Comparison of ENCODE assay signal across 18 cellular contexts in the genomic region with DNA sequence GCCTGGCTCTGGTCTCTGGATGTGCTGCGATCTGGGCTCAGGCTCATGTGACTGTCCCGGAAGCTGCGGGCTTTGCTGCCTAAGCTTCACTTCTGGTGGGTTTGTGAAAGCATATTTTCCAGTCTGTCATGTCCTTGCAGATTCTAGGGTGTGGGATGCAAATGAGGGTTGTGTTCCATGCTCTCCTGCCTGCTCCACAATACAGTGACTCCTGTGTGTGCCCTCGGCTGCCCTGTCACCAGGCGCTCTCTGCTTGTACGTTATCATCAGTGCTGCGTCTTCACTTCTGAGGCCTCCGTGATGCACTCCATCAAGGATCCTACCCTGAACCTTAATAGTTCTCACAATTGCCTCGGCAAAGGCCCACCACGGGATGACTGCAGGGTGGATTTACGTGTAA.
DNase-seq lines count a peak whose midpoint lies in the region; ATAC-seq and TF ChIP-seq lines count a peak whose summit lies in the region.
"Had no signal": no experiment of that assay in that cellular context is flagged by ENCODE, and none has a peak within 500 bp of the region (broad histone marks: within the 10 kb centered on the region; RNA-seq: fewer than 3 reads in every experiment).

No MANE protein-coding gene starts in this region.

- H3K27me3 ChIP-seq in esophagus muscularis mucosa: peaks cover 0 to 15% (median 0%) of the 10 kb centered on the region in 4 donors
- H3K27me3 ChIP-seq in neural progenitor cell: no peaks in the 10 kb centered on the region
- no peaks in the 10 kb centered on the region for H3K27me3 ChIP-seq in BE2C

- 90% methylated on average over 11 of the region's 11 CpGs for WGBS in esophagus muscularis mucosa

- no peak overlapping the region for H3K9ac ChIP-seq in neural progenitor cell

- peak; percentile 21 for DNase-seq in Ammon's horn (ENCODE audit: low spot score)
- peak; percentile 41 for DNase-seq in coronary artery (ENCODE audit: low spot score)
- peak; percentile 84 for DNase-seq in esophagus muscularis mucosa (ENCODE audit: extremely low spot score)
- DNase-seq in neural progenitor cell (ENCODE audit: low spot score): no peak
- no peak for DNase-seq in NCI-H774 (lab: John Stamatoyannopoulos, UW)
- DNase-seq in activated T-helper 2 cell treated with anti-CD3 and anti-CD28 coated beads, Interferon-gamma antibody, Interleukin-2, Interleukin-4, amounts not matched to agents 10 μg/mL and 5 μg/mL and 100 μg/mL, durations not matched to agents 14 hours and 24 hours and 36 hours (ENCODE audit: low spot score): no peak
- DNase-seq in BE2C: no peak
- DNase-seq: Calu3; CD4-positive, alpha-beta memory T cell; DMS79 treated with DMSO at 0.1 percent for 48 hours; GF-D8; HFFc6; IMR-90 had no signal

- no peaks in the 10 kb centered on the region for H3K9me3 Mint-ChIP-seq in neural progenitor cell
- H3K9me3 Mint-ChIP-seq in activated T-helper 2 cell treated with anti-CD3 and anti-CD28 coated beads, Interferon-gamma antibody, Interleukin-2, Interleukin-4, amounts not matched to agents 10 μg/mL and 5 μg/mL and 100 μg/mL, durations not matched to agents 14 hours and 24 hours and 36 hours: no peaks in the 10 kb centered on the region
- H3K9me3 Mint-ChIP-seq: CD4-positive, alpha-beta memory T cell had no signal

- H3K9me3 ChIP-seq in esophagus muscularis mucosa (no peaks in the 10 kb centered on the region), neural progenitor cell (ENCODE audit: low read depth) (no peaks in the 10 kb centered on the region), BE2C (no peaks in the 10 kb centered on the region)

- intact Hi-C loops in esophagus muscularis mucosa (cut with DNase I): no loop called here
- intact Hi-C loops in activated T-helper 2 cell treated with anti-CD3 and anti-CD28 coated beads, Interferon-gamma antibody, Interleukin-2, Interleukin-4, amounts not matched to agents 10 μg/mL and 5 μg/mL and 100 μg/mL, durations not matched to agents 14 hours and 24 hours and 36 hours (cut with micrococcal nuclease): no loop called here

- H3K4me3 ChIP-seq in coronary artery (no peak overlapping the region), esophagus muscularis mucosa (no peak overlapping the region), neural progenitor cell (no peak overlapping the region), BE2C (ENCODE audit: low read depth, low read length) (no peak overlapping the region)
- H3K4me3 ChIP-seq: K562 had no signal

- H3K36me3 ChIP-seq in esophagus muscularis mucosa: no peaks in the 10 kb centered on the region
- no peaks in the 10 kb centered on the region for H3K36me3 ChIP-seq in neural progenitor cell
- no peaks in the 10 kb centered on the region for H3K36me3 ChIP-seq in BE2C

- no peaks in the 10 kb centered on the region for H3K79me2 ChIP-seq in neural progenitor cell (ENCODE audit: low read depth)

- no peaks in the 10 kb centered on the region for H3F3A ChIP-seq in neural progenitor cell (ENCODE audit: low read depth)

- peaks cover 8% of the 10 kb centered on the region for H3K27me3 Mint-ChIP-seq in neural progenitor cell (ENCODE audit: insufficient read depth, low read depth)
- H3K27me3 Mint-ChIP-seq in activated T-helper 2 cell treated with anti-CD3 and anti-CD28 coated beads, Interferon-gamma antibody, Interleukin-2, Interleukin-4, amounts not matched to agents 10 μg/mL and 5 μg/mL and 100 μg/mL, durations not matched to agents 14 hours and 24 hours and 36 hours (ENCODE audit: low read depth): no peaks in the 10 kb centered on the region

- H3K4me3 Mint-ChIP-seq in neural progenitor cell: no peak overlapping the region
- H3K4me3 Mint-ChIP-seq in activated T-helper 2 cell treated with anti-CD3 and anti-CD28 coated beads, Interferon-gamma antibody, Interleukin-2, Interleukin-4, amounts not matched to agents 10 μg/mL and 5 μg/mL and 100 μg/mL, durations not matched to agents 14 hours and 24 hours and 36 hours (ENCODE audit: low read depth): no peak overlapping the region
- H3K4me3 Mint-ChIP-seq: CD4-positive, alpha-beta memory T cell; HFFc6 had no signal

- no peak overlapping the region for H2AFZ ChIP-seq in neural progenitor cell (replicated peaks)

- no peaks in the 10 kb centered on the region for H4K20me1 ChIP-seq in neural progenitor cell (ENCODE audit: low read depth)

- no peak for ATAC-seq in GM21515 (IDR thresholded peaks at IDR 0.05; ENCODE audit: unreplicated experiment)
- ATAC-seq: HCT116, K562 had no signal

- peak overlapping the region; percentile 78 for H3K27ac Mint-ChIP-seq in neural progenitor cell
- H3K27ac Mint-ChIP-seq in activated T-helper 2 cell treated with anti-CD3 and anti-CD28 coated beads, Interferon-gamma antibody, Interleukin-2, Interleukin-4, amounts not matched to agents 10 μg/mL and 5 μg/mL and 100 μg/mL, durations not matched to agents 14 hours and 24 hours and 36 hours: no peak overlapping the region
- H3K27ac Mint-ChIP-seq: CD4-positive, alpha-beta memory T cell; HFFc6 had no signal

- no peak for TF ChIP-seq POLR2A in esophagus muscularis mucosa (IDR thresholded peaks at IDR 0.05; ENCODE audit: low read depth)

- TF ChIP-seq CTCF in coronary artery (IDR thresholded peaks at IDR 0.05): no peak
- no peak for TF ChIP-seq CTCF in esophagus muscularis mucosa (IDR thresholded peaks at IDR 0.05)
- no peak for TF ChIP-seq CTCF in neural progenitor cell (IDR thresholded peaks at IDR 0.05)
- no peak for TF ChIP-seq CTCF in BE2C (IDR thresholded peaks at IDR 0.05; ENCODE audit: low read depth, low read length)

- no peaks in the 10 kb centered on the region for H3K36me3 Mint-ChIP-seq in neural progenitor cell
- no peaks in the 10 kb centered on the region for H3K36me3 Mint-ChIP-seq in activated T-helper 2 cell treated with anti-CD3 and anti-CD28 coated beads, Interferon-gamma antibody, Interleukin-2, Interleukin-4, amounts not matched to agents 10 μg/mL and 5 μg/mL and 100 μg/mL, durations not matched to agents 14 hours and 24 hours and 36 hours (ENCODE audit: low read depth)
- H3K36me3 Mint-ChIP-seq: CD4-positive, alpha-beta memory T cell had no signal

- H3K4me1 Mint-ChIP-seq in neural progenitor cell: peaks cover 16% of the 10 kb centered on the region
- H3K4me1 Mint-ChIP-seq in activated T-helper 2 cell treated with anti-CD3 and anti-CD28 coated beads, Interferon-gamma antibody, Interleukin-2, Interleukin-4, amounts not matched to agents 10 μg/mL and 5 μg/mL and 100 μg/mL, durations not matched to agents 14 hours and 24 hours and 36 hours (ENCODE audit: low read depth): no peaks in the 10 kb centered on the region

- H3K27ac ChIP-seq in coronary artery: no peak overlapping the region
- H3K27ac ChIP-seq in esophagus muscularis mucosa (replicated peaks in 1 of 4): no peak overlapping the region
- no peak overlapping the region for H3K27ac ChIP-seq in neural progenitor cell
- H3K27ac ChIP-seq: C4-2B, HL-60 had no signal

- TF ChIP-seq EP300 in esophagus muscularis mucosa (IDR thresholded peaks at IDR 0.05): no peak

- no peaks in the 10 kb centered on the region for H3K4me1 ChIP-seq in esophagus muscularis mucosa
- H3K4me1 ChIP-seq in neural progenitor cell: no peaks in the 10 kb centered on the region
- H3K4me1 ChIP-seq in BE2C: no peaks in the 10 kb centered on the region

- H3K4me2 ChIP-seq in neural progenitor cell: no peak overlapping the region

Comparison
In these comparisons a context has a peak if more than half of its experiments do, and no peak if none do; other contexts are left out.
1. DNase-seq: peak in Ammon's horn (single experiment), coronary artery (single experiment) and esophagus muscularis mucosa (single experiment); none in neural progenitor cell (single experiment), NCI-H774 (single experiment), activated T-helper 2 cell treated with anti-CD3 and anti-CD28 coated beads, Interferon-gamma antibody, Interleukin-2, Interleukin-4, amounts not matched to agents 10 μg/mL and 5 μg/mL and 100 μg/mL, durations not matched to agents 14 hours and 24 hours and 36 hours (single experiment) and BE2C (single experiment).